Comparison of ENCODE assay signal across 13 cellular contexts in genomic region chr2:181235683-181236459, GRCh38.
DNase-seq lines count a peak whose midpoint lies in the region; ATAC-seq and TF ChIP-seq lines count a peak whose summit lies in the region.
"Had no signal": no experiment of that assay in that cellular context is flagged by ENCODE, and none has a peak within 500 bp of the region (broad histone marks: within the 10 kb centered on the region; RNA-seq: fewer than 3 reads in every experiment).

No MANE protein-coding gene starts in this region.

- H3K36me3 ChIP-seq in brain microvascular endothelial cell (replicated peaks) = no peaks in the 10 kb centered on the region
- H3K36me3 ChIP-seq: BLaER1 treated with 17β-estradiol and CSF1 and Interleukin-3, amounts not matched to agents 10 nM and 100 nM; Peyer's patch had no signal

- no peak for TF ChIP-seq CTCF in RWPE1 (conservative IDR thresholded peaks at IDR 0.05; ENCODE audit: low read depth)
- no peak for TF ChIP-seq CTCF in brain microvascular endothelial cell (IDR thresholded peaks at IDR 0.05; ENCODE audit: low read depth, low read length, missing control alignments)

- no peak overlapping the region for H3K4me3 ChIP-seq in brain microvascular endothelial cell (ENCODE audit: low read depth, low read length)
- H3K4me3 ChIP-seq: BLaER1 treated with 17β-estradiol and CSF1 and Interleukin-3, amounts not matched to agents 10 nM and 100 nM; Peyer's patch; skin epidermis had no signal

- H3K27ac ChIP-seq in RWPE1 = no peak overlapping the region
- H3K27ac ChIP-seq in brain microvascular endothelial cell = no peak overlapping the region
- H3K27ac ChIP-seq: BLaER1 treated with 17β-estradiol and CSF1 and Interleukin-3, amounts not matched to agents 10 nM and 100 nM; Peyer's patch; skin epidermis had no signal

- CTCF ChIA-PET in RWPE1 (lab: Yijun Ruan, JAX) = no interaction called here

- POLR2A ChIA-PET in RWPE1 (lab: Yijun Ruan, JAX; ENCODE audit: low non-redundant PET) = no interaction called here

- no peaks in the 10 kb centered on the region for H3K27me3 ChIP-seq in brain microvascular endothelial cell (replicated peaks)
- H3K27me3 ChIP-seq: BLaER1 treated with 17β-estradiol and CSF1 and Interleukin-3, amounts not matched to agents 10 nM and 100 nM; Peyer's patch had no signal

- in situ Hi-C loops in brain microvascular endothelial cell (cut with HindIII; ENCODE audit: low pct_ligation_motif_present, low sequenced_read_pairs) = no loop called here

- peak; percentile 71 for DNase-seq in OCI-M1 (lab: John Stamatoyannopoulos, UW)
- DNase-seq in RWPE1 (ENCODE audit: low spot score) = no peak
- DNase-seq in brain microvascular endothelial cell = no peak
- DNase-seq in activated gamma-delta T cell (lab: John Stamatoyannopoulos, UW) = no peak
- DNase-seq in NCI-H2107 treated with DMSO at 0.1 percent for 48 hours (lab: John Stamatoyannopoulos, UW; ENCODE audit: unreplicated experiment) = no peak
- DNase-seq: foreskin melanocyte, mammary epithelial cell, Peyer's patch had no signal

- ATAC-seq in GM18499 (IDR thresholded peaks at IDR 0.05; ENCODE audit: insufficient read depth, unreplicated experiment) (peak; percentile 98), GM19467 (IDR thresholded peaks at IDR 0.05; ENCODE audit: unreplicated experiment) (peak; percentile 94), HG03039 (IDR thresholded peaks at IDR 0.05; ENCODE audit: unreplicated experiment) (peak; percentile 90)
